13 cellular contexts compared by ENCODE assay signal in the genomic region with DNA sequence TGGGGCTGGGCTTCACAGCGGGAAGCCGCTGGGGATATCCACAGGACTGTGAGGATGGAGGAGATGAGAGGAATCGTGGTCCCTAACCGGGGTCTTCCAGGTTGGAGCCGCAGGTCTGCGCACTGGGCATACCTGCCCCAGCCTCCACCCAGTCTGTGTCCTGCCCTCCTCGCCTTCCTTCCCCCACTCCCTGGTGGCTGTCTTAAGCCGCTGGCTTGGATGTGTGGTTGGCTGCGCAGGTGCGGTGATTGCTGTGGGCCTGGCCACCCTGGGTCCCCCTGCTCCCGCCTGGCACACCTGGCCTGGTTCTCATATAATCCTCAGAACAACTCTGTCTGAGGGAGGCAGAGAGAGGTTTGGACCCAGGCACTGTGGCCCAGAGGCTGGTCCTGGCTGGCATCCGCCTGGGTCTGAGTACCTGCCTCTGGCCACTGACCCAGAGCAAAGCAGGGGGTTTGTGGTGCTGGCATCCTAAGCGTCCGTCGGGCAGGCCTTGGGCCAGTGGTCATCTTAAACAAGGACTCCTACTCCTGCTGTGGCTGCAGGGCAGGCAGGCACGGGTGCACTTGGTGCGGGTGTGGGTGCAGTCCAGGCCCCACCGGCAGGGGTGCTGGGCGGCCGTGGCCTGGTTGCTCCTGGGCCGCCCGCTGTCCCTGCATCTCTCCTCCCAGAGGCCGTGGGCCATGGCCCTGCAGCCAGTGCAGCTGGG. TPM values are rescaled to one million over a fixed set of nuclear protein-coding genes. Genes with fewer than 3 reads are reported as not detected.
A peak's percentile ranks its signal among the peaks of the same experiment; 100 is the strongest.
DNase-seq lines count a peak whose midpoint lies in the region; ATAC-seq, FAIRE-seq and TF ChIP-seq lines count a peak whose summit lies in the region.
"Had no signal": no experiment of that assay in that cellular context is flagged by ENCODE, and none has a peak within 500 bp of the region (broad histone marks: within the 10 kb centered on the region; RNA-seq: fewer than 3 reads in every experiment).

No MANE protein-coding gene starts in this region.

- no peak for TF ChIP-seq POLR2A in H1 (IDR thresholded peaks at IDR 0.05; ENCODE audit: control extremely low read depth in 1 of 2, low read depth in 2 of 2, low read length in 2 of 2)

- peak overlapping the region; percentile 40 for H3K4me3 ChIP-seq in left ventricle myocardium inferior
- no peak overlapping the region for H3K4me3 ChIP-seq in H1 (ENCODE audit: extremely low read depth in 1 of 4, insufficient read depth in 2 of 4, low read depth in 3 of 4, low read length in 4 of 4)
- H3K4me3 ChIP-seq in osteoblast (ENCODE audit: insufficient read depth, low read length) = peak overlapping the region; percentile 50
- H3K4me3 ChIP-seq in aorta (ENCODE audit: low read length in 2 of 2) = no peak overlapping the region
- H3K4me3 ChIP-seq: A549 had no signal

- no peak for TF ChIP-seq EP300 in H1 (IDR thresholded peaks at IDR 0.05; ENCODE audit: borderline replicate concordance in 1 of 2, low read depth in 2 of 2, low read length in 2 of 2)

- H3K56ac ChIP-seq in H1 (replicated peaks; ENCODE audit: insufficient read length, low read depth, low read length) = no peak overlapping the region

- TF ChIP-seq RAD21 in H1 (IDR thresholded peaks at IDR 0.05 in 1 of 2, conservative IDR thresholded peaks at IDR 0.05 in 1 of 2; ENCODE audit: low read depth in 2 of 2, low read length in 2 of 2) = no peak

- peak overlapping the region; percentile 91; the same call in 1 of the 2 replicates for H2AK5ac ChIP-seq in H1 (ENCODE audit: low read depth, low read length)

- H3K79me1 ChIP-seq in H1 (ENCODE audit: low read depth, low read length) = peaks cover 20% of the 10 kb centered on the region

- H4K5ac ChIP-seq in H1 (ENCODE audit: insufficient read length, low read depth, low read length) = peak overlapping the region; percentile 21

- no peak overlapping the region for H2BK20ac ChIP-seq in H1 (ENCODE audit: low read length)

- no peaks in the 10 kb centered on the region for H3K9me3 ChIP-seq in left ventricle myocardium inferior (replicated peaks)
- no peaks in the 10 kb centered on the region for H3K9me3 ChIP-seq in H1 (ENCODE audit: insufficient read depth in 2 of 2, low read depth in 1 of 2, low read length in 1 of 2)
- H3K9me3 ChIP-seq in osteoblast (ENCODE audit: low read depth, low read length) = no peaks in the 10 kb centered on the region
- no peaks in the 10 kb centered on the region for H3K9me3 ChIP-seq in aorta (ENCODE audit: control insufficient read depth, low read length)
- H3K9me3 ChIP-seq: A549 had no signal

- peak overlapping the region; percentile 92 for H3K18ac ChIP-seq in H1 (ENCODE audit: extremely low read depth, low read length)

- peak overlapping the region; percentile 43 for H4K8ac ChIP-seq in H1 (ENCODE audit: extremely low read depth, insufficient read depth, low read length)

- CTCF ChIA-PET in H1 (lab: Charles Lee; ENCODE audit: partially characterized antibody) = interaction anchor here (0.6 to 2.3 kb wide), 23 partner anchors 9 to 482 kb away, joined by 3 to 11 read pairs (median 3); no protein-coding TSS in a partner anchor

- H3K4me2 ChIP-seq in H1 (ENCODE audit: insufficient read depth in 1 of 2, low read depth in 2 of 2, low read length in 2 of 2) (peak overlapping the region; percentile 18 to 55; a peak in 2 of 4 replicates), osteoblast (ENCODE audit: insufficient read depth, low read length) (peak overlapping the region; percentile 74)
- H3K4me2 ChIP-seq: A549 had no signal

- H3K79me2 ChIP-seq in H1 (ENCODE audit: control insufficient read depth in 1 of 2, insufficient read depth in 2 of 2, low read length in 2 of 2) = peaks cover 0 to 33% of the 10 kb centered on the region in 2 experiments; a peak in 2 of 4 replicates
- peaks cover 87% of the 10 kb centered on the region for H3K79me2 ChIP-seq in osteoblast (ENCODE audit: insufficient read depth, low read length)

- H3K27me3 ChIP-seq in left ventricle myocardium inferior (ENCODE audit: low read depth) (no peaks in the 10 kb centered on the region), H1 (replicated peaks in 1 of 4; ENCODE audit: control insufficient read depth in 3 of 4, extremely low read depth in 1 of 4, insufficient read depth in 3 of 4, low read length in 3 of 4) (no peaks in the 10 kb centered on the region), osteoblast (ENCODE audit: insufficient read depth, low read length) (no peaks in the 10 kb centered on the region), aorta (ENCODE audit: control insufficient read depth in 1 of 2, insufficient read depth in 2 of 2, low read length in 1 of 2) (no peaks in the 10 kb centered on the region)

- H3K9ac ChIP-seq in H1 (replicated peaks in 1 of 4; ENCODE audit: extremely low read depth in 1 of 4, low read depth in 3 of 4, low read length in 3 of 4) = peak overlapping the region in 1 of 4 experiments; percentile 20; a peak in 1 of 7 replicates

- H2BK120ac ChIP-seq in H1 (replicated peaks; ENCODE audit: low read depth, low read length) = peak overlapping the region; percentile 43

- FAIRE-seq in H1 (lab: Jason Lieb, UNC) = no peak
- FAIRE-seq: A549 had no signal

- H3K36me3 ChIP-seq in left ventricle myocardium inferior = no peaks in the 10 kb centered on the region
- peaks cover 0 to 3% (median 0%) of the 10 kb centered on the region in 4 experiments; a peak in 1 of 8 replicates for H3K36me3 ChIP-seq in H1 (ENCODE audit: control insufficient read depth in 2 of 4, insufficient read depth in 4 of 4, low read length in 3 of 4)
- H3K36me3 ChIP-seq in osteoblast (ENCODE audit: insufficient read depth, low read length) = peaks cover 10% of the 10 kb centered on the region
- H3K36me3 ChIP-seq in aorta (ENCODE audit: control insufficient read depth in 1 of 2, insufficient read depth in 2 of 2, low read length in 1 of 2) = peaks cover 0 to 1% of the 10 kb centered on the region in 2 donors

- H3K27ac ChIP-seq in left ventricle myocardium inferior (replicated peaks) (peak overlapping the region; percentile 70), H1 (ENCODE audit: low read depth, low read length) (0 out of 2 replicates have a peak overlapping the region, but pooled peaks have one; percentile 55), osteoblast (ENCODE audit: low read depth, low read length) (peak overlapping the region; percentile 94), aorta (ENCODE audit: low read depth in 1 of 2, low read length in 2 of 2) (peak overlapping the region; percentile 24 to 78)
- H3K27ac ChIP-seq: A549 had no signal

- no peak overlapping the region for H3K14ac ChIP-seq in H1 (ENCODE audit: insufficient read length)

- WGBS in H1 (ENCODE audit: extremely low coverage in 1 of 2, insufficient coverage in 1 of 2, insufficient read length in 1 of 2, insufficient replicate concordance in 2 of 2, low coverage in 1 of 2, low lambda C conversion rate in 2 of 2, missing lambda C conversion rate in 1 of 2), 2 experiments = 80% methylated on average over 19 of the region's 23 CpGs; no CpG with 5 or more reads in 1 of the 2 experiments
- WGBS in aorta, 2 donors = 48 to 62% methylated on average over 16 to 23 of the region's 23 CpGs

- TF ChIP-seq CTCF in left ventricle myocardium inferior (IDR thresholded peaks at IDR 0.05; ENCODE audit: borderline replicate concordance) (no peak), H1 (IDR thresholded peaks at IDR 0.05; ENCODE audit: control extremely low read depth in 1 of 3, insufficient read depth in 1 of 3, low read depth in 1 of 3, low read length in 3 of 3) (no peak), osteoblast (IDR thresholded peaks at IDR 0.05; ENCODE audit: extremely low read depth, low read depth, low read length) (no peak)

- DNase-seq in left ventricle myocardium inferior (no peak), Right ventricle myocardium inferior (ENCODE audit: missing footprints) (no peak), H1 (ENCODE audit: low read depth in 1 of 2, low spot score in 2 of 2) (peak in 1 of 2 experiments; percentile 58), osteoblast (ENCODE audit: insufficient read length, low spot score, missing footprints) (no peak), aorta (no peak), posterior vena cava (ENCODE audit: low spot score) (no peak)
- DNase-seq: activated CD8-positive, alpha-beta memory T cell treated with anti-CD3 and anti-CD28 coated beads for 24 hours; activated naive CD8-positive, alpha-beta T cell treated with anti-CD3 and anti-CD28 coated beads, Interleukin-2, amount 10 ng/mL, durations not matched to agents 7 days and 5 days; DND-41; NCI-H510A treated with DMSO at 0.1 percent for 48 hours had no signal

- intact Hi-C loops in left ventricle myocardium inferior (cut with micrococcal nuclease) = no loop called here
- intact Hi-C loops in Right ventricle myocardium inferior (cut with DNase I) = no loop called here
- intact Hi-C loops in aorta (cut with DNase I) = loop anchor here in 1 of 2 donors (5.0 kb wide), 1 partner anchor 41 kb away; no protein-coding TSS in a partner anchor
- intact Hi-C loops in posterior vena cava (cut with DNase I) = loop anchor here in 1 of 2 donors (5.0 kb wide), 1 partner anchor 456 kb away; no protein-coding TSS in a partner anchor

- H2BK15ac ChIP-seq in H1 (ENCODE audit: low read length) = peak overlapping the region; percentile 95; the same call in 1 of the 2 replicates

- POLR2A ChIA-PET in H1 (lab: Charles Lee; ENCODE audit: partially characterized antibody) = interaction anchor here (0.7 to 2.7 kb wide), 5 partner anchors 8 to 77 kb away, joined by 3 to 9 read pairs (median 3); no protein-coding TSS in a partner anchor

- H4K91ac ChIP-seq in H1 (replicated peaks; ENCODE audit: insufficient read length, low read length) = peak overlapping the region; percentile 88

- peak overlapping the region; percentile 94 for H3K4ac ChIP-seq in H1 (replicated peaks; ENCODE audit: insufficient read length, low read depth, low read length)

- peaks cover 60% of the 10 kb centered on the region for H3K4me1 ChIP-seq in left ventricle myocardium inferior
- peaks cover 0 to 20% (median 14%) of the 10 kb centered on the region in 4 experiments; a peak in 6 of 7 replicates for H3K4me1 ChIP-seq in H1 (replicated peaks in 1 of 4; ENCODE audit: control insufficient read depth in 3 of 4, insufficient read depth in 4 of 4, low read length in 3 of 4)
- H3K4me1 ChIP-seq in osteoblast (ENCODE audit: insufficient read depth, low read length) = peaks cover 35% of the 10 kb centered on the region
- no peaks in the 10 kb centered on the region for H3K4me1 ChIP-seq in aorta (ENCODE audit: control insufficient read depth in 1 of 2, insufficient read depth in 2 of 2, low read length in 2 of 2)
- H3K4me1 ChIP-seq: A549 had no signal

- H2AFZ ChIP-seq in H1 (ENCODE audit: low read length) (no peak overlapping the region), osteoblast (ENCODE audit: low read length) (no peak overlapping the region)

- H3K23me2 ChIP-seq in H1 (ENCODE audit: low read depth, low read length) = no peaks in the 10 kb centered on the region

- H4K20me1 ChIP-seq in H1 (replicated peaks in 1 of 2; ENCODE audit: control insufficient read depth in 1 of 2, insufficient read depth in 2 of 2, low read length in 2 of 2) (peaks cover 6 to 35% of the 10 kb centered on the region in 2 experiments), osteoblast (ENCODE audit: insufficient read depth, low read length) (peaks cover 19% of the 10 kb centered on the region)

- peak overlapping the region; percentile 93 for H2BK5ac ChIP-seq in H1 (ENCODE audit: low read depth, low read length)

- H3K23ac ChIP-seq in H1 (ENCODE audit: insufficient read length) = no peak overlapping the region

- peak overlapping the region; percentile 98; the same call in 1 of the 2 replicates for H2BK12ac ChIP-seq in H1 (ENCODE audit: low read depth, low read length)

- ATAC-seq in Right ventricle myocardium inferior = no peak
- no peak for ATAC-seq in aorta (ENCODE audit: low FRiP score)
- no peak for ATAC-seq in HG03175 (IDR thresholded peaks at IDR 0.05; ENCODE audit: unreplicated experiment)
- ATAC-seq in GM19463 (IDR thresholded peaks at IDR 0.05; ENCODE audit: unreplicated experiment) = no peak

RNA-seq across cellular contexts. Expression of a gene that starts 18.7 kb away (rescaled TPM):
- 26.4 TPM for total RNA-seq in left ventricle myocardium inferior
- total RNA-seq in Right ventricle myocardium inferior = 29.6 TPM
- total RNA-seq in H1 (2021; fragmentation: NEBNext Ultra II Directional; extraction: Animal tissue kit (Norgen Biotek cat#: 25700)) = 47.5 and 50.8 TPM in 2 replicates
- polyA plus RNA-seq in H1 (2011; rRNA removed) = 54.9 and 81.4 TPM in 2 replicates
- 51.2 TPM for polyA plus RNA-seq in H1 (2011; cell fraction: cytosol; rRNA removed)
- 191 TPM for polyA plus RNA-seq in H1 (2011; cell fraction: nucleus; rRNA removed)
- polyA plus RNA-seq in H1 (2012, experiment 1 of 2) = 36.1 to 53.1 TPM (median 42.4 TPM) in 4 replicates
- polyA plus RNA-seq in H1 (2012, experiment 2 of 2) = 26.1 TPM
- 40.4 TPM for polyA plus RNA-seq in H1 (2013, experiment 1 of 2)
- 38.5 TPM for polyA plus RNA-seq in H1 (2013, experiment 2 of 2)
- polyA minus RNA-seq in H1 (2011; rRNA and poly(A)+ RNA removed) = 104 and 131 TPM in 2 replicates
- polyA minus RNA-seq in H1 (2011; cell fraction: cytosol; rRNA and poly(A)+ RNA removed) = 53.8 TPM
- 70.5 TPM for polyA minus RNA-seq in H1 (2011; cell fraction: nucleus; rRNA and poly(A)+ RNA removed)
- total RNA-seq in osteoblast = 91.3 and 107 TPM in 2 replicates
- 10 to 100 TPM; 28.7 to 51.3 TPM for total RNA-seq in aorta
- 10 to 100 TPM in 1 of 2 donors, 1 to 10 TPM in 1; 6.0 to 13.9 TPM for polyA plus RNA-seq in aorta
- 10 to 100 TPM; 31.7 to 38.5 TPM for total RNA-seq in posterior vena cava

Comparison
In these comparisons a context has a peak if more than half of its experiments do, and no peak if none do; other contexts are left out.
1. H3K4me3 ChIP-seq: peak in left ventricle myocardium inferior (single experiment) and osteoblast (single experiment); none in H1 (0 of 4) and aorta (0 of 2).
2. Peak in every context shown above with its lines, with median percentiles within 50 percentile points of each other: H3K27ac ChIP-seq.